In the genomic region with DNA sequence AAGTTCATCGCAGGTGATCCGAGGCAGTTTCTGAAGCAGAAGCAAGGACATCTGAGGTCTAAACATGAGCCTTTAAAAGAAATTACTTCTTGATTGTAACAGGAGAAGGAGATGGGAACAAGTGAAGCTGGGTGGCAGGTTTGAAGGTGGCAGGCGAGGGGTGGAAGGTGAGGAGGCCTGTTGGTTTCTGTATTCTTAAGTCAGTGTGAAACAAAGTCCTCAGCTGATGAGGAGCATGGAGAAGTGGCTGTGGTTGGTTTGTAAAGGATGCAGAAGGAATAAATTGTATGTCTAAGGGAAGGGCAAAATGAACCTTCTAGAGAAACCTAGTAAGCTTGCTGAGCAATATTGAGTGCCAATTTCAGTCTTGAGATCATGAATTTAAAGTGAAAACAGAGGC, we compare ENCODE assay signal across 20 cellular contexts.
"Had no signal": no experiment of that assay in that cellular context is flagged by ENCODE, and none has a peak within 500 bp of the region (broad histone marks: within the 10 kb centered on the region; RNA-seq: fewer than 3 reads in every experiment).

No MANE protein-coding gene starts in this region.

- H3K27me3 Mint-ChIP-seq: IgD-negative memory B cell had no signal

- H3K9me3 ChIP-seq: SJSA1 had no signal

- H3K27ac ChIP-seq: HL-60, SJSA1, SK-N-MC had no signal

- DNase-seq: KBM-7, MG63, NCI-H1092, NCI-H1105 treated with DMSO at 0.1 percent for 48 hours, NCI-H1417 treated with DMSO at 0.1 percent for 48 hours, NCI-H146, NCI-H1694 treated with DMSO at 0.1 percent for 48 hours, NCI-H1930, NCI-H2081, NCI-H2107, NCI-H2227 treated with DMSO at 0.1 percent for 48 hours, NCI-H526 treated with DMSO at 0.1 percent for 48 hours, NCI-H748 treated with DMSO at 0.1 percent for 48 hours, Right ventricle myocardium superior, RPMI8226, SIG-M5 had no signal

- H3K27me3 ChIP-seq: MG63, SJSA1 had no signal

- H3K36me3 ChIP-seq: MG63, SJSA1 had no signal

- H3K4me3 ChIP-seq: MG63, SJSA1, SK-N-MC had no signal
